In genomic region chr9:127817881-127818434, GRCh38 we compare ENCODE assay signal across 14 cellular contexts. TPM values are rescaled to one million over a fixed set of nuclear protein-coding genes. Genes with fewer than 3 reads are reported as not detected.
DNase-seq lines count a peak whose midpoint lies in the region; ATAC-seq and TF ChIP-seq lines count a peak whose summit lies in the region.
"Had no signal": no experiment of that assay in that cellular context is flagged by ENCODE, and none has a peak within 500 bp of the region (broad histone marks: within the 10 kb centered on the region; RNA-seq: fewer than 3 reads in every experiment).

No MANE protein-coding gene starts in this region.

- CTCF ChIA-PET in activated naive CD4-positive, alpha-beta T cell treated with anti-CD3 and anti-CD28 coated beads, Interleukin-2, amount 10 ng/mL, durations not matched to agents 7 days and 5 days (lab: Charles Lee) = interaction anchor here (1.3 kb wide), 1 partner anchor 52 kb away, joined by 4 read pairs; no protein-coding TSS in a partner anchor
- CTCF ChIA-PET in RWPE1 (lab: Yijun Ruan, JAX) = interaction anchor here (0.6 to 2.1 kb wide), 4 partner anchors 9 to 274 kb away, joined by 3 to 10 read pairs (median 4); no protein-coding TSS in a partner anchor

- no peaks in the 10 kb centered on the region for H3K27me3 ChIP-seq in psoas muscle (ENCODE audit: insufficient read depth in 3 of 3, low read length in 2 of 3)
- H3K27me3 ChIP-seq: ascending aorta, thyroid gland had no signal

- peaks cover 0 to 4% of the 10 kb centered on the region in 2 donors for H3K36me3 Mint-ChIP-seq in activated naive CD4-positive, alpha-beta T cell treated with anti-CD3 and anti-CD28 coated beads, Interleukin-2, amount 50 U/mL, for 72 hours
- H3K36me3 Mint-ChIP-seq in activated naive CD4-positive, alpha-beta T cell treated with anti-CD3 and anti-CD28 coated beads, Interleukin-2, amount 10 ng/mL, durations not matched to agents 7 days and 5 days = peaks cover 31% of the 10 kb centered on the region

- intact Hi-C loops in psoas muscle (cut with DNase I) = no loop called here

- no peak for DNase-seq in activated naive CD4-positive, alpha-beta T cell treated with anti-CD3 and anti-CD28 coated beads, Interleukin-2, amount 50 U/mL, for 72 hours (ENCODE audit: low spot score in 2 of 2)
- DNase-seq in activated naive CD4-positive, alpha-beta T cell treated with anti-CD3 and anti-CD28 coated beads, Interleukin-2, amount 10 ng/mL, durations not matched to agents 7 days and 5 days = no peak
- DNase-seq in RWPE1 (ENCODE audit: low spot score) = no peak
- DNase-seq in psoas muscle = peak in 1 of 2 donors; percentile 68
- DNase-seq in HuH-7 (ENCODE audit: low spot score) = no peak
- no peak for DNase-seq in SHP77 treated with DMSO at 0.1 percent for 48 hours (lab: John Stamatoyannopoulos, UW)
- DNase-seq: activated T-cell treated with anti-CD3 and anti-CD28 coated beads, Interleukin-2, amount 50 U/mL, for 1 hour; NCI-H2107; thyroid gland had no signal

- TF ChIP-seq CTCF in RWPE1 (conservative IDR thresholded peaks at IDR 0.05; ENCODE audit: low read depth) (no peak), psoas muscle (IDR thresholded peaks at IDR 0.05) (no peak)

- H3K27ac Mint-ChIP-seq in activated naive CD4-positive, alpha-beta T cell treated with anti-CD3 and anti-CD28 coated beads, Interleukin-2, amount 50 U/mL, for 72 hours = peak overlapping the region; percentile 13 to 33
- H3K27ac Mint-ChIP-seq in activated naive CD4-positive, alpha-beta T cell treated with anti-CD3 and anti-CD28 coated beads, Interleukin-2, amount 10 ng/mL, durations not matched to agents 7 days and 5 days = no peak overlapping the region

- no peak overlapping the region for H3K4me3 Mint-ChIP-seq in activated naive CD4-positive, alpha-beta T cell treated with anti-CD3 and anti-CD28 coated beads, Interleukin-2, amount 10 ng/mL, durations not matched to agents 7 days and 5 days

- H3K27ac ChIP-seq in RWPE1 = peak overlapping the region; percentile 68
- peak overlapping the region; percentile 78 for H3K27ac ChIP-seq in psoas muscle
- H3K27ac ChIP-seq: parathyroid adenoma, thyroid gland had no signal

- ATAC-seq in activated naive CD4-positive, alpha-beta T cell treated with anti-CD3 and anti-CD28 coated beads, Interleukin-2, amount 50 U/mL, for 72 hours = no peak
- peak; percentile 2 for ATAC-seq in esophagus mucosa
- ATAC-seq in psoas muscle = peak; percentile 62 to 84 (median 68)
- no peak for ATAC-seq in HG03354 (IDR thresholded peaks at IDR 0.05; ENCODE audit: poor library complexity, severe bottlenecking, unreplicated experiment)
- ATAC-seq: HCT116 had no signal

- H3K27me3 Mint-ChIP-seq in activated naive CD4-positive, alpha-beta T cell treated with anti-CD3 and anti-CD28 coated beads, Interleukin-2, amount 10 ng/mL, durations not matched to agents 7 days and 5 days = no peaks in the 10 kb centered on the region

- whole genome bisulfite sequencing in psoas muscle, 3 donors = 29 to 46% (median 38%) methylated on average over 17 of the region's 17 CpGs

- no peaks in the 10 kb centered on the region for H3K9me3 Mint-ChIP-seq in activated naive CD4-positive, alpha-beta T cell treated with anti-CD3 and anti-CD28 coated beads, Interleukin-2, amount 50 U/mL, for 72 hours
- no peaks in the 10 kb centered on the region for H3K9me3 Mint-ChIP-seq in activated naive CD4-positive, alpha-beta T cell treated with anti-CD3 and anti-CD28 coated beads, Interleukin-2, amount 10 ng/mL, durations not matched to agents 7 days and 5 days

- H3K36me3 ChIP-seq in psoas muscle (ENCODE audit: insufficient read depth in 1 of 2, low read depth in 1 of 2) = peaks cover 3 to 83% of the 10 kb centered on the region in 2 donors

- POLR2A ChIA-PET in RWPE1 (lab: Yijun Ruan, JAX; ENCODE audit: low non-redundant PET) = no interaction called here

- no peaks in the 10 kb centered on the region for H3K4me1 Mint-ChIP-seq in activated naive CD4-positive, alpha-beta T cell treated with anti-CD3 and anti-CD28 coated beads, Interleukin-2, amount 10 ng/mL, durations not matched to agents 7 days and 5 days

- H3K4me3 ChIP-seq in psoas muscle = no peak overlapping the region
- H3K4me3 ChIP-seq: ascending aorta, thyroid gland had no signal

- H3K9me3 ChIP-seq in psoas muscle = no peaks in the 10 kb centered on the region
- H3K9me3 ChIP-seq: ascending aorta, thyroid gland had no signal

- H3K4me1 ChIP-seq in psoas muscle = peaks cover 23% of the 10 kb centered on the region
- H3K4me1 ChIP-seq: ascending aorta, parathyroid adenoma had no signal

RNA-seq across cellular contexts. Expression of gene FPGS, which starts 15.3 kb away (rescaled TPM):
- 10 to 100 TPM; 64.8 to 73.8 TPM for total RNA-seq in activated naive CD4-positive, alpha-beta T cell treated with anti-CD3 and anti-CD28 coated beads, Interleukin-2, amount 50 U/mL, for 72 hours
- total RNA-seq in esophagus mucosa = 28.3 TPM
- total RNA-seq in psoas muscle = 10 to 100 TPM; 39.7 to 61.9 (median 45.8) TPM
- 10 to 100 TPM; 21.9 to 32.3 (median 29.8) TPM for polyA plus RNA-seq in psoas muscle

RNA-seq across cellular contexts. Expression of gene CDK9, which starts 32.1 kb away (rescaled TPM):
- 10 to 100 TPM; 74.8 to 89.3 TPM for total RNA-seq in activated naive CD4-positive, alpha-beta T cell treated with anti-CD3 and anti-CD28 coated beads, Interleukin-2, amount 50 U/mL, for 72 hours
- total RNA-seq in esophagus mucosa (38.3 TPM), psoas muscle (10 to 100 TPM; 26.5 to 46.1 (median 42.9) TPM)
- polyA plus RNA-seq in psoas muscle = 10 to 100 TPM; 29.7 to 39.3 (median 31.5) TPM

RNA-seq across cellular contexts. Expression of gene ENG, which starts 36.5 kb away (rescaled TPM):
- total RNA-seq in activated naive CD4-positive, alpha-beta T cell treated with anti-CD3 and anti-CD28 coated beads, Interleukin-2, amount 50 U/mL, for 72 hours = 10 to 100 TPM; 12.9 to 24.1 TPM
- total RNA-seq in esophagus mucosa (14.3 TPM), psoas muscle (10 to 100 TPM; 31.7 to 80.4 (median 54.3) TPM)
- 10 to 100 TPM; 22.1 to 78.1 (median 28.6) TPM for polyA plus RNA-seq in psoas muscle

RNA-seq across cellular contexts. Expression of gene SH2D3C, which starts 39.5 kb away (rescaled TPM):
- total RNA-seq in activated naive CD4-positive, alpha-beta T cell treated with anti-CD3 and anti-CD28 coated beads, Interleukin-2, amount 50 U/mL, for 72 hours = 10 to 100 TPM; 39.3 to 39.5 TPM
- total RNA-seq in esophagus mucosa (1.9 TPM), psoas muscle (10 to 100 TPM in 2 of 4 donors, 1 to 10 TPM in 2; 8.3 to 12.0 (median 10.3) TPM)
- 10 to 100 TPM in 1 of 3 donors, 1 to 10 TPM in 2; 5.3 to 10.0 (median 8.4) TPM for polyA plus RNA-seq in psoas muscle

RNA-seq across cellular contexts. Expression of gene AK1, which starts 59.5 kb away (rescaled TPM):
- total RNA-seq in activated naive CD4-positive, alpha-beta T cell treated with anti-CD3 and anti-CD28 coated beads, Interleukin-2, amount 50 U/mL, for 72 hours = 10 to 100 TPM; 19.0 to 31.3 TPM
- total RNA-seq in esophagus mucosa (39.9 TPM), psoas muscle (100 to 1,000 TPM; 369 to 854 (median 688) TPM)
- 100 to 1,000 TPM; 310 to 845 (median 778) TPM for polyA plus RNA-seq in psoas muscle

Comparison
In these comparisons a context has a peak if more than half of its experiments do, and no peak if none do; other contexts are left out.
1. ATAC-seq: peak in esophagus mucosa (single experiment) and psoas muscle (4 of 4); none in activated naive CD4-positive, alpha-beta T cell treated with anti-CD3 and anti-CD28 coated beads, Interleukin-2, amount 50 U/mL, for 72 hours (0 of 2) and HG03354 (single experiment).